In genomic region chr1:165768513-165769394, GRCh38 we compare ENCODE assay signal across 8 cellular contexts. TPM values are rescaled to one million over a fixed set of nuclear protein-coding genes. Genes with fewer than 3 reads are reported as not detected.
DNase-seq lines count a peak whose midpoint lies in the region; ATAC-seq, FAIRE-seq and TF ChIP-seq lines count a peak whose summit lies in the region.

A gene with protein sequence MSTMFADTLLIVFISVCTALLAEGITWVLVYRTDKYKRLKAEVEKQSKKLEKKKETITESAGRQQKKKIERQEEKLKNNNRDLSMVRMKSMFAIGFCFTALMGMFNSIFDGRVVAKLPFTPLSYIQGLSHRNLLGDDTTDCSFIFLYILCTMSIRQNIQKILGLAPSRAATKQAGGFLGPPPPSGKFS (minus strand): TSS chr1:165768868. CDS start chr1:165768751, 117 bp downstream.

- FAIRE-seq in urothelium cell line (lab: Jason Lieb, UNC): peak; percentile 92

- H3K36me3 ChIP-seq in right atrium auricular region (peaks cover 17% of the 10 kb centered on the region), psoas muscle (ENCODE audit: insufficient read depth in 1 of 2, low read depth in 1 of 2) (peaks cover 0 to 48% of the 10 kb centered on the region in 2 donors)

- peak within 1 kb of the TSS; percentile 84 to 90 for H3K27ac ChIP-seq in right atrium auricular region
- peak within 1 kb of the TSS; percentile 95 for H3K27ac ChIP-seq in psoas muscle

- H3K4me1 ChIP-seq in right atrium auricular region (peaks cover 0 to 24% of the 10 kb centered on the region in 2 donors), psoas muscle (peaks cover 39% of the 10 kb centered on the region)

- DNase-seq in NCI-H187 treated with DMSO at 0.1 percent for 48 hours (lab: John Stamatoyannopoulos, UW) (peak; percentile 97), anterior cingulate cortex (lab: John Stamatoyannopoulos, UW) (peak; percentile 68 to 99 (median 94)), right atrium auricular region (ENCODE audit: low spot score) (peak; percentile 97), psoas muscle (peak; percentile 94 to 97), urothelium cell line (ENCODE audit: low spot score) (peak; percentile 99)

- TF ChIP-seq CTCF in right atrium auricular region (IDR thresholded peaks at IDR 0.05) (peak in 1 of 2 donors; percentile 46), psoas muscle (IDR thresholded peaks at IDR 0.05) (peak; percentile 11)

- H3K4me3 ChIP-seq in right atrium auricular region: peak within 1 kb of the TSS; percentile 69 to 82
- peak within 1 kb of the TSS; percentile 99 for H3K4me3 ChIP-seq in psoas muscle

- H3K27me3 ChIP-seq in right atrium auricular region: no peaks in the 10 kb centered on the region
- no peaks in the 10 kb centered on the region for H3K27me3 ChIP-seq in psoas muscle (ENCODE audit: insufficient read depth in 3 of 3, low read length in 2 of 3)

- ATAC-seq in GM18498 (IDR thresholded peaks at IDR 0.05; ENCODE audit: unreplicated experiment): peak; percentile 100
- peak; percentile 99 for ATAC-seq in HG02938 (IDR thresholded peaks at IDR 0.05; ENCODE audit: unreplicated experiment)
- ATAC-seq in psoas muscle: peak; percentile 99 to 100 (median 100)

- intact Hi-C loops in T-helper 2 cell treated with Interferon-gamma antibody and Interleukin-4, amounts not matched to agents 100 ng/mL and 5 ng/mL, for 36 hours (cut with micrococcal nuclease): loop anchor here (1.0 to 5.0 kb wide), 7 partner anchors 59 to 398 kb away; partner anchors contain the start of genes ALDH9A1, FAM78B and UCK2
- intact Hi-C loops in psoas muscle (cut with DNase I): loop anchor here (5.0 to 10.0 kb wide), 3 partner anchors 59 to 146 kb away; partner anchors contain the start of gene UCK2 (in 1 of the 2)

- H3K9me3 ChIP-seq in right atrium auricular region (no peaks in the 10 kb centered on the region), psoas muscle (no peaks in the 10 kb centered on the region)

- 0 to 1% (median 0%) methylated on average over 56 of the region's 56 CpGs for WGBS in psoas muscle, 3 donors

RNA-seq across cellular contexts. Expression of the gene that starts here (rescaled TPM):
- 103 and 105 TPM in 2 replicates for total RNA-seq in T-helper 2 cell treated with Interferon-gamma antibody and Interleukin-4, amounts not matched to agents 100 ng/mL and 5 ng/mL, for 36 hours
- total RNA-seq in right atrium auricular region: 10 to 100 TPM; 48.0 to 54.3 TPM
- total RNA-seq in psoas muscle: 10 to 100 TPM; 31.5 to 41.9 (median 33.4) TPM
- 10 to 100 TPM; 38.6 to 90.2 (median 86.0) TPM for polyA plus RNA-seq in psoas muscle

Comparison
In these comparisons a context has a peak if more than half of its experiments do, and no peak if none do; other contexts are left out.
1. Peak in every context shown above with its lines: DNase-seq, ATAC-seq, H3K4me3 ChIP-seq and H3K27ac ChIP-seq.